ENCODE assay signal across 22 cellular contexts in the genomic region with DNA sequence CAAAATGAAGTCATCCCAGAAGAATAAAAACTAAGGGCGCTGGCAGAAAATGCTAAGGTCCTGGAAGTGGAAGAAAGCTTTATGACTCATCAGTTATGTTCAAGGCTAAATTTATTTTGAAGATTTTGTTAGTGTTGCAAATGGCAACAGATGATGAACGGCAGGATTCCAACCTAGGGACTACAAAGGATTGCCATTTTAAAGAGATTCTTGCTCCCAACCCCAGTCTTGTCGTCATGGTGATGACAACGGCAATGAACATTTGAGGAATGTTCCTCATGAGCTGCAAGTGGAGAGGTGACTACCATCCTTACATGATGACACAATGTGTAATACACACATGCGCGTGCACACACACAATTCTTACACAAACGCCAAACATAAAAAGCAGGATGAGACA. TPM values are rescaled to one million over a fixed set of nuclear protein-coding genes. Genes with fewer than 3 reads are reported as not detected.
DNase-seq lines count a peak whose midpoint lies in the region; ATAC-seq and TF ChIP-seq lines count a peak whose summit lies in the region.
"Had no signal": no experiment of that assay in that cellular context is flagged by ENCODE, and none has a peak within 500 bp of the region (broad histone marks: within the 10 kb centered on the region; RNA-seq: fewer than 3 reads in every experiment).

No MANE protein-coding gene starts in this region.

- no peaks in the 10 kb centered on the region for H3K4me1 ChIP-seq in GM23248 (ENCODE audit: insufficient read depth)
- H3K4me1 ChIP-seq in adipocyte (ENCODE audit: control insufficient read depth, insufficient read depth, low read length) = peaks cover 3% of the 10 kb centered on the region
- peaks cover 10% of the 10 kb centered on the region for H3K4me1 ChIP-seq in skeletal muscle satellite cell (ENCODE audit: control insufficient read depth, insufficient read depth, low read length)
- no peaks in the 10 kb centered on the region for H3K4me1 ChIP-seq in osteoblast (ENCODE audit: insufficient read depth, low read length)
- H3K4me1 ChIP-seq in gastrocnemius medialis = peaks cover 0 to 20% of the 10 kb centered on the region in 2 donors
- H3K4me1 ChIP-seq: parathyroid adenoma, tibial artery had no signal

- peak; percentile 66 for DNase-seq in GM23248
- no peak for DNase-seq in adipocyte (ENCODE audit: low read depth)
- DNase-seq in fibroblast of pulmonary artery (ENCODE audit: low read depth) = peak; percentile 22
- DNase-seq in NCI-H187 treated with DMSO at 0.1 percent for 48 hours (lab: John Stamatoyannopoulos, UW) = no peak
- DNase-seq in osteoblast (ENCODE audit: insufficient read length, low spot score, missing footprints) = no peak
- no peak for DNase-seq in gastrocnemius medialis
- DNase-seq: activated CD8-positive, alpha-beta memory T cell treated with anti-CD3 and anti-CD28 coated beads, Interleukin-2, amount 10 ng/mL, durations not matched to agents 7 days and 5 days; activated effector memory CD4-positive, alpha-beta T cell treated with Interleukin-2 at 50 U/mL for 16 hours; DMS53; left cardiac atrium; mucosa of descending colon; NCI-H1436 treated with DMSO at 0.1 percent for 48 hours; SIG-M5; T-helper 2 cell; tibial artery had no signal

- H3K36me3 ChIP-seq in GM23248 (ENCODE audit: low read depth) (no peaks in the 10 kb centered on the region), adipocyte (ENCODE audit: control insufficient read depth, insufficient read depth, low read length, severe bottlenecking) (no peaks in the 10 kb centered on the region), skeletal muscle satellite cell (ENCODE audit: insufficient read depth, low read length) (no peaks in the 10 kb centered on the region), osteoblast (ENCODE audit: insufficient read depth, low read length) (no peaks in the 10 kb centered on the region), gastrocnemius medialis (no peaks in the 10 kb centered on the region)
- H3K36me3 ChIP-seq: tibial artery had no signal

- TF ChIP-seq POLR2A in gastrocnemius medialis (IDR thresholded peaks at IDR 0.05) = no peak

- peak overlapping the region; percentile 35; the same call in 1 of the 2 replicates for H3K27ac ChIP-seq in GM23248
- H3K27ac ChIP-seq in osteoblast (ENCODE audit: low read depth, low read length) = no peak overlapping the region
- no peak overlapping the region for H3K27ac ChIP-seq in gastrocnemius medialis
- H3K27ac ChIP-seq: KMS-11, parathyroid adenoma, tibial artery had no signal

- H3F3A ChIP-seq in GM23248 (ENCODE audit: insufficient read depth) = no peaks in the 10 kb centered on the region

- peak overlapping the region; percentile 38 for H2AFZ ChIP-seq in GM23248
- no peak overlapping the region for H2AFZ ChIP-seq in osteoblast (ENCODE audit: low read length)
- H2AFZ ChIP-seq: parathyroid adenoma had no signal

- no peak overlapping the region for H3K9ac ChIP-seq in GM23248
- no peak overlapping the region for H3K9ac ChIP-seq in adipocyte (ENCODE audit: low read length)
- H3K9ac ChIP-seq in skeletal muscle satellite cell (ENCODE audit: low read depth, low read length) = peak overlapping the region; percentile 28
- H3K9ac ChIP-seq: KMS-11, parathyroid adenoma had no signal

- H3K4me3 ChIP-seq in GM23248 (peak overlapping the region; percentile 22; the same call in 1 of the 2 replicates), adipocyte (ENCODE audit: low read length) (peak overlapping the region; percentile 34), fibroblast of pulmonary artery (replicated peaks; ENCODE audit: low read depth, low read length) (no peak overlapping the region), skeletal muscle satellite cell (ENCODE audit: low read length) (peak overlapping the region; percentile 42), osteoblast (ENCODE audit: insufficient read depth, low read length) (no peak overlapping the region), gastrocnemius medialis (no peak overlapping the region)
- H3K4me3 ChIP-seq: mucosa of descending colon, tibial artery had no signal

- no peak for ATAC-seq in gastrocnemius medialis
- ATAC-seq: activated CD4-positive, CD25-positive, alpha-beta regulatory T cell treated with anti-CD3 and anti-CD28 coated beads, Interleukin-2, amount 50 U/mL, for 24 hours; activated CD8-positive, alpha-beta memory T cell treated with anti-CD3 and anti-CD28 coated beads, Interleukin-2, amount 10 ng/mL, durations not matched to agents 7 days and 5 days; mucosa of descending colon had no signal

- in situ Hi-C loops in GM23248 (cut with MboI) = no loop called here
- in situ Hi-C loops in gastrocnemius medialis (cut with MboI; ENCODE audit: low sequenced_read_pairs in 4 of 4) = no loop called here

- H3K79me2 ChIP-seq in GM23248 (ENCODE audit: insufficient read depth) (no peaks in the 10 kb centered on the region), osteoblast (ENCODE audit: insufficient read depth, low read length) (no peaks in the 10 kb centered on the region)
- H3K79me2 ChIP-seq: parathyroid adenoma had no signal

- no peak for TF ChIP-seq CTCF in fibroblast of pulmonary artery (IDR thresholded peaks at IDR 0.05; ENCODE audit: low read length, missing control alignments)
- TF ChIP-seq CTCF in osteoblast (IDR thresholded peaks at IDR 0.05; ENCODE audit: extremely low read depth, low read depth, low read length) = no peak
- no peak for TF ChIP-seq CTCF in gastrocnemius medialis (IDR thresholded peaks at IDR 0.05 in 4 of 5, conservative IDR thresholded peaks at IDR 0.05 in 1 of 5)

- H3K4me2 ChIP-seq in GM23248 (ENCODE audit: unreplicated experiment) (peak overlapping the region; percentile 53), skeletal muscle satellite cell (ENCODE audit: low read length) (peak overlapping the region; percentile 59), osteoblast (ENCODE audit: insufficient read depth, low read length) (no peak overlapping the region)
- H3K4me2 ChIP-seq: KMS-11 had no signal

- H3K9me3 ChIP-seq in GM23248 (ENCODE audit: low read depth) (no peaks in the 10 kb centered on the region), adipocyte (ENCODE audit: control insufficient read depth, low read length) (peaks cover 5% of the 10 kb centered on the region), skeletal muscle satellite cell (replicated peaks; ENCODE audit: low read length) (no peaks in the 10 kb centered on the region), osteoblast (ENCODE audit: low read depth, low read length) (no peaks in the 10 kb centered on the region), gastrocnemius medialis (no peaks in the 10 kb centered on the region)
- H3K9me3 ChIP-seq: mucosa of descending colon, tibial artery had no signal

- H4K20me1 ChIP-seq in GM23248 (ENCODE audit: insufficient read depth) (no peaks in the 10 kb centered on the region), osteoblast (ENCODE audit: insufficient read depth, low read length) (no peaks in the 10 kb centered on the region)

- H3K27me3 ChIP-seq in GM23248 (replicated peaks; ENCODE audit: insufficient read depth) = no peaks in the 10 kb centered on the region
- no peaks in the 10 kb centered on the region for H3K27me3 ChIP-seq in adipocyte (replicated peaks; ENCODE audit: control insufficient read depth, insufficient read depth, low read length)
- H3K27me3 ChIP-seq in skeletal muscle satellite cell (ENCODE audit: control insufficient read depth, insufficient read depth, low read length) = no peaks in the 10 kb centered on the region
- H3K27me3 ChIP-seq in osteoblast (ENCODE audit: insufficient read depth, low read length) = no peaks in the 10 kb centered on the region
- H3K27me3 ChIP-seq in gastrocnemius medialis = no peaks in the 10 kb centered on the region
- H3K27me3 ChIP-seq: tibial artery had no signal

- H3K9me2 ChIP-seq in GM23248 (ENCODE audit: insufficient read depth) = no peaks in the 10 kb centered on the region

- 0 to 2% methylated on average over 5 to 7 of the region's 7 CpGs for WGBS in GM23248 (ENCODE audit: low coverage in 1 of 2, low lambda C conversion rate in 2 of 2, missing lambda C conversion rate in 2 of 2), 2 experiments

- intact Hi-C loops in gastrocnemius medialis (cut with DNase I; ENCODE audit: low total_unique reads) = no loop called here

RNA-seq across cellular contexts. Expression of gene FTHL17, which starts 54.4 kb away (rescaled TPM):
- not detected in 2 replicates for total RNA-seq in GM23248 (2014; rRNA removed; shearing (Covaris generic))
- polyA plus RNA-seq in GM23248 (2016; fragmentation: Nextera tagmentation; extraction: Ambion mirVana) = not detected in 2 replicates
- not detected in 2 replicates for total RNA-seq in skeletal muscle satellite cell (2012; rRNA removed)
- not detected in 2 replicates for total RNA-seq in osteoblast
- total RNA-seq in gastrocnemius medialis = not detected
- total RNA-seq: activated CD8-positive, alpha-beta memory T cell treated with anti-CD3 and anti-CD28 coated beads, Interleukin-2, amount 10 ng/mL, durations not matched to agents 7 days and 5 days; left cardiac atrium; mucosa of descending colon; NCI-H460 had no signal
- polyA plus RNA-seq: CD14-positive monocyte, esophagus had no signal

Comparison
In these comparisons a context has a peak if more than half of its experiments do, and no peak if none do; other contexts are left out.
1. DNase-seq: peak in GM23248 (single experiment) and fibroblast of pulmonary artery (single experiment); none in adipocyte (single experiment), NCI-H187 treated with DMSO at 0.1 percent for 48 hours (single experiment), osteoblast (single experiment) and gastrocnemius medialis (0 of 2).
2. H3K4me3 ChIP-seq: peak in GM23248 (single experiment), adipocyte (single experiment) and skeletal muscle satellite cell (single experiment); none in fibroblast of pulmonary artery (single experiment), osteoblast (single experiment) and gastrocnemius medialis (0 of 4).